ENCODE assay signal across 1 cellular context in genomic region chr1:1402901-1403392, GRCh38. TPM values are rescaled to one million over a fixed set of nuclear protein-coding genes. Genes with fewer than 3 reads are reported as not detected.
"Had no signal": no experiment of that assay in that cellular context is flagged by ENCODE, and none has a peak within 500 bp of the region (broad histone marks: within the 10 kb centered on the region; RNA-seq: fewer than 3 reads in every experiment).

No MANE protein-coding gene starts in this region.

RNA-seq across cellular contexts. Expression of gene ANKRD65, which starts 18.1 kb away (rescaled TPM):
- total RNA-seq: activated T-helper 2 cell treated with anti-CD3 and anti-CD28 coated beads, Interferon-gamma antibody, Interleukin-2, Interleukin-4, amounts not matched to agents 10 μg/mL and 5 μg/mL and 100 μg/mL, durations not matched to agents 14 hours and 24 hours and 36 hours had no signal
